Comparison of ENCODE assay signal across 8 cellular contexts in genomic region chr22:31211504-31211861, GRCh38. TPM values are rescaled to one million over a fixed set of nuclear protein-coding genes. Genes with fewer than 3 reads are reported as not detected.
DNase-seq lines count a peak whose midpoint lies in the region; ATAC-seq, FAIRE-seq and TF ChIP-seq lines count a peak whose summit lies in the region.

No MANE protein-coding gene starts in this region.

- in situ Hi-C loops in HAP-1 (cut with MboI; ENCODE audit: low sequenced_read_pairs) = no loop called here

- no peak for TF ChIP-seq EP300 in gastroesophageal sphincter (IDR thresholded peaks at IDR 0.05)

- ATAC-seq in gastroesophageal sphincter (no peak), GM19023 (IDR thresholded peaks at IDR 0.05; ENCODE audit: unreplicated experiment) (no peak)

- no peaks in the 10 kb centered on the region for H3K36me3 ChIP-seq in HAP-1 (replicated peaks)
- peaks cover 14% of the 10 kb centered on the region for H3K36me3 ChIP-seq in WERI-Rb-1
- H3K36me3 ChIP-seq in gastroesophageal sphincter = peaks cover 0 to 9% of the 10 kb centered on the region in 2 donors
- H3K36me3 ChIP-seq in small intestine (ENCODE audit: control insufficient read depth in 2 of 2, insufficient read depth in 2 of 2, low read length in 2 of 2) = no peaks in the 10 kb centered on the region

- no peak for FAIRE-seq in small intestine (lab: Jason Lieb, UNC)
- no peak for FAIRE-seq in urothelium cell line (lab: Jason Lieb, UNC)

- TF ChIP-seq CTCF in WERI-Rb-1 (IDR thresholded peaks at IDR 0.05; ENCODE audit: low read depth, low read length) (no peak), gastroesophageal sphincter (IDR thresholded peaks at IDR 0.05) (no peak)

- H3K4me3 ChIP-seq in HAP-1 (peak overlapping the region; percentile 92), WERI-Rb-1 (ENCODE audit: low read depth, low read length) (peak overlapping the region; percentile 90), gastroesophageal sphincter (peak overlapping the region; percentile 52 to 80), small intestine (ENCODE audit: low read depth in 1 of 2, low read length in 2 of 2) (no peak overlapping the region)

- WGBS in gastroesophageal sphincter (ENCODE audit: low coverage in 1 of 2), 2 donors = 73 to 100% methylated on average over 2 to 6 of the region's 7 CpGs
- 73 to 79% (median 76%) methylated on average over 7 of the region's 7 CpGs for WGBS in small intestine, 3 donors

- TF ChIP-seq POLR2A in gastroesophageal sphincter (IDR thresholded peaks at IDR 0.05) = no peak

- no peaks in the 10 kb centered on the region for H3K27me3 ChIP-seq in HAP-1 (ENCODE audit: low read depth)
- H3K27me3 ChIP-seq in WERI-Rb-1 (ENCODE audit: insufficient read depth, low read depth, severe bottlenecking) = no peaks in the 10 kb centered on the region
- H3K27me3 ChIP-seq in gastroesophageal sphincter = no peaks in the 10 kb centered on the region
- no peaks in the 10 kb centered on the region for H3K27me3 ChIP-seq in small intestine (ENCODE audit: control insufficient read depth in 2 of 2, insufficient read depth in 2 of 2, low read length in 2 of 2)

- H3K9me3 ChIP-seq in HAP-1 (no peaks in the 10 kb centered on the region), WERI-Rb-1 (ENCODE audit: severe bottlenecking) (no peaks in the 10 kb centered on the region), gastroesophageal sphincter (no peaks in the 10 kb centered on the region), small intestine (ENCODE audit: control insufficient read depth, low read depth) (no peaks in the 10 kb centered on the region)

- peak overlapping the region; percentile 91 for H3K27ac ChIP-seq in WERI-Rb-1
- peak overlapping the region in 3 of 4 donors; percentile 85 to 87 (median 86) for H3K27ac ChIP-seq in gastroesophageal sphincter
- peak overlapping the region; percentile 50 to 84 for H3K27ac ChIP-seq in small intestine (ENCODE audit: low read depth in 1 of 2, low read length in 1 of 2)

- no peak for DNase-seq in HAP-1 (ENCODE audit: low spot score in 2 of 2)
- peak; percentile 50 for DNase-seq in WERI-Rb-1
- no peak for DNase-seq in small intestine
- DNase-seq in SW 1271 (lab: John Stamatoyannopoulos, UW) = no peak
- no peak for DNase-seq in urothelium cell line (ENCODE audit: low spot score)
- DNase-seq in SKM-1 (lab: John Stamatoyannopoulos, UW; ENCODE audit: unreplicated experiment) = no peak

- H3K4me1 ChIP-seq in HAP-1 = peaks cover 5% of the 10 kb centered on the region
- H3K4me1 ChIP-seq in gastroesophageal sphincter = peaks cover 0 to 50% (median 15%) of the 10 kb centered on the region in 3 donors
- H3K4me1 ChIP-seq in small intestine (ENCODE audit: control insufficient read depth in 2 of 2, insufficient read depth in 1 of 2, low read depth in 1 of 2, low read length in 1 of 2) = peaks cover 4 to 13% of the 10 kb centered on the region in 2 donors

RNA-seq across cellular contexts. Expression of gene LIMK2, which starts 0.6 kb away (rescaled TPM):
- total RNA-seq in gastroesophageal sphincter = 10 to 100 TPM; 13.4 to 19.1 (median 15.9) TPM
- polyA plus RNA-seq in small intestine = 10 to 100 TPM; 15.7 to 37.1 (median 21.1) TPM

RNA-seq across cellular contexts. Expression of gene RNF185, which starts 51.5 kb away (rescaled TPM):
- total RNA-seq in gastroesophageal sphincter = 10 to 100 TPM; 47.9 to 66.9 (median 62.5) TPM
- polyA plus RNA-seq in small intestine = 10 to 100 TPM; 18.3 to 34.9 (median 30.8) TPM

Comparison
In these comparisons a context has a peak if more than half of its experiments do, and no peak if none do; other contexts are left out.
1. H3K4me3 ChIP-seq: peak in HAP-1 (single experiment), WERI-Rb-1 (single experiment) and gastroesophageal sphincter (2 of 2); none in small intestine (0 of 2).
2. Peak in every context shown above with its lines, with median percentiles within 50 percentile points of each other: H3K27ac ChIP-seq.